ENCODE assay signal across 20 cellular contexts in the genomic region with DNA sequence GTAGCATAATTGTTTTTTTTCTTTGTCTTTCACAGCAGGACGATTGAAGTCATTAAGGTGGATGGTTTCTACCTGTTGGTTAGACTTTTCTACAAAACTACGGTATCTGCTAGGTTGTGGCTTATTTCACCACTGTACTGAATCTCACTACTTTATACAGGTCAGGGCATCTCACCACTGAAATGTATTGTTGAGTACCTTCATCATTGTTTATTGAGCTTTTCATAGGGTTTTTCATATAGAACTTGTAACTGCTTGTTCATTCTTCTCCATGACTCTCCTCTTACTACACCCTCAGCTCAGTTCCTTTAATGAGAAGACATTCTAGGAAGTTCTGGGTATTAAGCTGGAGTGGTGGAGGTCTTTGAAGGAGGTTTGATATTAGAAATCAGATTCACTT.
"Had no signal": no experiment of that assay in that cellular context is flagged by ENCODE, and none has a peak within 500 bp of the region (broad histone marks: within the 10 kb centered on the region; RNA-seq: fewer than 3 reads in every experiment).

No MANE protein-coding gene starts in this region.

- H3K27ac ChIP-seq: RWPE1 had no signal

- DNase-seq: IMR-90, Karpas-422, KG1, MM.1S, NCI-H1092 treated with DMSO at 0.1 percent for 48 hours, NCI-H1436, NCI-H187, NCI-H2029, NCI-H2081 treated with DMSO at 0.1 percent for 48 hours, NCI-H2171, NCI-H226, NCI-H446, NCI-H510A, NCI-H524 treated with DMSO at 0.1 percent for 48 hours, NCI-H69, NCI-H774, SHP77 had no signal

- ATAC-seq: HepG2, SK-N-SH treated with all-trans-retinoic acid at 6 μM for 48 hours had no signal

- FAIRE-seq: HepG2 had no signal
